13 cellular contexts compared by ENCODE assay signal in genomic region chr12:43278268-43278832, GRCh38.
DNase-seq lines count a peak whose midpoint lies in the region; ATAC-seq, FAIRE-seq and TF ChIP-seq lines count a peak whose summit lies in the region.
"Had no signal": no experiment of that assay in that cellular context is flagged by ENCODE, and none has a peak within 500 bp of the region (broad histone marks: within the 10 kb centered on the region; RNA-seq: fewer than 3 reads in every experiment).

No MANE protein-coding gene starts in this region.

- TF ChIP-seq CTCF in parathyroid adenoma (IDR thresholded peaks at IDR 0.05), result no peak

- no peak overlapping the region for H3K27ac ChIP-seq in parathyroid adenoma
- H3K27ac ChIP-seq: ovary had no signal

- no peak for FAIRE-seq in HTR-8/SVneo (lab: Jason Lieb, UNC)

- H3K4me3 ChIP-seq in parathyroid adenoma (ENCODE audit: low read depth, low read length), result no peak overlapping the region
- H3K4me3 ChIP-seq: ovary had no signal

- H2AFZ ChIP-seq in parathyroid adenoma, result no peak overlapping the region

- no peaks in the 10 kb centered on the region for H3K36me3 ChIP-seq in parathyroid adenoma (ENCODE audit: control insufficient read depth, insufficient read depth, low read length)
- H3K36me3 ChIP-seq: ovary had no signal

- ATAC-seq in HG02759 (IDR thresholded peaks at IDR 0.05; ENCODE audit: unreplicated experiment) (peak; percentile 91), HG03575 (IDR thresholded peaks at IDR 0.05; ENCODE audit: extremely low read depth, insufficient number of reproducible peaks, low FRiP score, unreplicated experiment) (peak; percentile 97)

- DNase-seq in DMS 273 (lab: John Stamatoyannopoulos, UW; ENCODE audit: unreplicated experiment), result peak; percentile 14
- DNase-seq in DMS 273 treated with DMSO at 0.1 percent for 48 hours (lab: John Stamatoyannopoulos, UW), result no peak
- DNase-seq in HK-2 (ENCODE audit: unreplicated experiment), result no peak
- DNase-seq in activated CD8-positive, alpha-beta memory T cell treated with anti-CD3 and anti-CD28 coated beads, Interleukin-2, amount 50 U/mL, for 48 hours, result no peak
- no peak for DNase-seq in HTR-8/SVneo (ENCODE audit: insufficient read length, low spot score)
- DNase-seq: activated T-cell treated with anti-CD3 and anti-CD28 coated beads, Interleukin-2, amount 50 U/mL, for 48 hours; Kasumi-1; ovary; SHP77 treated with DMSO at 0.1 percent for 48 hours; stimulated activated CD8-positive, alpha-beta memory T cell treated with anti-CD3 and anti-CD28 coated beads, Interleukin-4, amount 100 ng/mL, for 48 hours had no signal

- H3K79me2 ChIP-seq in parathyroid adenoma, result no peaks in the 10 kb centered on the region

- no peak overlapping the region for H3K9ac ChIP-seq in parathyroid adenoma

- no peaks in the 10 kb centered on the region for H3K4me1 ChIP-seq in parathyroid adenoma

- peak overlapping the region; percentile 20 for H3K4me2 ChIP-seq in parathyroid adenoma (ENCODE audit: low read length)

- no peaks in the 10 kb centered on the region for H3K27me3 ChIP-seq in parathyroid adenoma (ENCODE audit: control insufficient read depth, insufficient read depth, low read length)
- H3K27me3 ChIP-seq: ovary had no signal

- H3K9me3 ChIP-seq in parathyroid adenoma (ENCODE audit: control insufficient read depth, low read length), result no peaks in the 10 kb centered on the region
- H3K9me3 ChIP-seq: ovary had no signal
